Comparison of ENCODE assay signal across 9 cellular contexts in genomic region chr11:100932474-100933100, GRCh38.
DNase-seq lines count a peak whose midpoint lies in the region; ATAC-seq, FAIRE-seq and TF ChIP-seq lines count a peak whose summit lies in the region.
"Had no signal": no experiment of that assay in that cellular context is flagged by ENCODE, and none has a peak within 500 bp of the region (broad histone marks: within the 10 kb centered on the region; RNA-seq: fewer than 3 reads in every experiment).

No MANE protein-coding gene starts in this region.

- H3K4me3 ChIP-seq in choroid plexus epithelial cell (ENCODE audit: low read depth, low read length), result no peak overlapping the region
- H3K4me3 ChIP-seq in neural progenitor cell, result no peak overlapping the region
- H3K4me3 ChIP-seq: skin epidermis had no signal

- peaks cover 16% of the 10 kb centered on the region for H3K4me1 ChIP-seq in neural progenitor cell

- H3K9ac ChIP-seq in neural progenitor cell, result no peak overlapping the region

- H3K36me3 Mint-ChIP-seq in neural progenitor cell, result no peaks in the 10 kb centered on the region

- FAIRE-seq in H54 (lab: Jason Lieb, UNC), result peak; percentile 57

- TF ChIP-seq POLR2A in H54 (IDR thresholded peaks at IDR 0.05; ENCODE audit: low read depth, low read length), result no peak

- H3K27ac ChIP-seq in neural progenitor cell, result no peak overlapping the region
- H3K27ac ChIP-seq: skin epidermis had no signal

- H3K9me3 Mint-ChIP-seq in neural progenitor cell, result no peaks in the 10 kb centered on the region

- no peaks in the 10 kb centered on the region for H3K79me2 ChIP-seq in neural progenitor cell (ENCODE audit: low read depth)

- H3K27ac Mint-ChIP-seq in neural progenitor cell, result no peak overlapping the region

- peaks cover 4% of the 10 kb centered on the region for H4K20me1 ChIP-seq in neural progenitor cell (ENCODE audit: low read depth)

- no peaks in the 10 kb centered on the region for H3K27me3 Mint-ChIP-seq in neural progenitor cell (ENCODE audit: insufficient read depth, low read depth)

- no peak overlapping the region for H3K4me3 Mint-ChIP-seq in neural progenitor cell

- peak; percentile 56 for DNase-seq in EH (ENCODE audit: low read depth)
- no peak for DNase-seq in H54 (ENCODE audit: insufficient read length, low spot score)
- DNase-seq in NCI-H69 (lab: John Stamatoyannopoulos, UW), result peak; percentile 31
- peak; percentile 73 for DNase-seq in choroid plexus epithelial cell (ENCODE audit: low read depth)
- peak; percentile 24 for DNase-seq in neural progenitor cell (ENCODE audit: low spot score)
- no peak for DNase-seq in stimulated activated CD4-positive, alpha-beta T cell treated with anti-CD3 and anti-CD28 coated beads, Interleukin-4, amount 100 ng/mL, for 1 hour
- DNase-seq in NCI-H1930 (lab: John Stamatoyannopoulos, UW), result no peak

- ATAC-seq in GM21717 (IDR thresholded peaks at IDR 0.05; ENCODE audit: unreplicated experiment), result no peak

- peaks cover 3% of the 10 kb centered on the region for H3K4me1 Mint-ChIP-seq in neural progenitor cell

- H3K4me2 ChIP-seq in neural progenitor cell, result no peak overlapping the region

- H3F3A ChIP-seq in neural progenitor cell (ENCODE audit: low read depth), result peaks cover 5% of the 10 kb centered on the region

- no peaks in the 10 kb centered on the region for H3K9me3 ChIP-seq in neural progenitor cell (ENCODE audit: low read depth)

- H3K36me3 ChIP-seq in neural progenitor cell, result no peaks in the 10 kb centered on the region

- no peak overlapping the region for H2AFZ ChIP-seq in neural progenitor cell (replicated peaks)

- TF ChIP-seq CTCF in choroid plexus epithelial cell (conservative IDR thresholded peaks at IDR 0.05; ENCODE audit: low read depth, low read length), result peak; percentile 50
- TF ChIP-seq CTCF in neural progenitor cell (IDR thresholded peaks at IDR 0.05), result peak; percentile 58

- no peaks in the 10 kb centered on the region for H3K27me3 ChIP-seq in neural progenitor cell

Comparison
In these comparisons a context has a peak if more than half of its experiments do, and no peak if none do; other contexts are left out.
1. DNase-seq: peak in EH (single experiment), NCI-H69 (single experiment), choroid plexus epithelial cell (single experiment) and neural progenitor cell (single experiment); none in H54 (single experiment), stimulated activated CD4-positive, alpha-beta T cell treated with anti-CD3 and anti-CD28 coated beads, Interleukin-4, amount 100 ng/mL, for 1 hour (single experiment) and NCI-H1930 (0 of 2).